In genomic region chr7:150368098-150368883, GRCh38 we compare ENCODE assay signal across 8 cellular contexts.
DNase-seq lines count a peak whose midpoint lies in the region; ATAC-seq and TF ChIP-seq lines count a peak whose summit lies in the region.

Gene REPIN1, plus strand, starts transcription at chr7:150368822. Its CDS starts 890 bp downstream, at chr7:150369712.

- no peak for TF ChIP-seq CTCF in 22Rv1 (IDR thresholded peaks at IDR 0.05)

- peak; percentile 84 for DNase-seq in NCI-H2196 treated with DMSO at 0.1 percent for 48 hours (lab: John Stamatoyannopoulos, UW; ENCODE audit: unreplicated experiment)
- peak; percentile 52 to 62 (median 58) for DNase-seq in activated CD4-positive, CD25-positive, alpha-beta regulatory T cell (lab: John Stamatoyannopoulos, UW)
- DNase-seq in caudate nucleus (lab: John Stamatoyannopoulos, UW), result peak in 59 of 61 donors; percentile 37 to 94 (median 84)
- DNase-seq in iris pigment epithelial cell (ENCODE audit: low read depth), result peak; percentile 72
- DNase-seq in stimulated activated CD4-positive, alpha-beta T cell treated with anti-CD3 and anti-CD28 coated beads, Interleukin-12 subunit alpha, Interleukin-12 subunit beta, amount 100 ng/mL, for 24 hours (ENCODE audit: low read depth in 2 of 2), result peak; percentile 65 to 78

- H3K27ac ChIP-seq in 22Rv1 (peak within 1 kb of the TSS; percentile 98), caudate nucleus (ENCODE audit: low read depth, low read length) (peak within 1 kb of the TSS; percentile 91)

- ATAC-seq in GM18520 (IDR thresholded peaks at IDR 0.05; ENCODE audit: unreplicated experiment) (peak; percentile 40), HG03064 (IDR thresholded peaks at IDR 0.05; ENCODE audit: low read depth, unreplicated experiment) (peak; percentile 49)

Comparison
In these comparisons a context has a peak if more than half of its experiments do, and no peak if none do; other contexts are left out.
1. Peak in every context shown above with its lines: DNase-seq, ATAC-seq and H3K27ac ChIP-seq.